8 cellular contexts compared by ENCODE assay signal in genomic region chr16:30377812-30378235, GRCh38. TPM values are rescaled to one million over a fixed set of nuclear protein-coding genes. Genes with fewer than 3 reads are reported as not detected.
DNase-seq lines count a peak whose midpoint lies in the region; ATAC-seq, FAIRE-seq and TF ChIP-seq lines count a peak whose summit lies in the region.

No MANE protein-coding gene starts in this region.

- peak; percentile 82 for DNase-seq in DMS153 (lab: John Stamatoyannopoulos, UW)
- DNase-seq in LNCaP clone FGC (ENCODE audit: low read depth) = peak; percentile 64
- DNase-seq in RWPE2 (ENCODE audit: low spot score) = peak; percentile 90
- peak; percentile 54 to 90 (median 73) for DNase-seq in activated naive CD4-positive, alpha-beta T cell (lab: John Stamatoyannopoulos, UW)
- DNase-seq in frontal cortex (ENCODE audit: low spot score in 2 of 2) = peak; percentile 85 to 87
- peak; percentile 85 for DNase-seq in neuronal stem cell (ENCODE audit: low spot score)

- no peak overlapping the region for H4K91ac ChIP-seq in neuronal stem cell (ENCODE audit: low read depth, low read length, poor library complexity)

- peak overlapping the region; percentile 39 for H2BK15ac ChIP-seq in neuronal stem cell (ENCODE audit: low read length)

- peak overlapping the region; percentile 99 for H3K18ac ChIP-seq in neuronal stem cell (ENCODE audit: low read length)

- WGBS in neuronal stem cell (ENCODE audit: extremely low coverage in 2 of 2, insufficient read length in 2 of 2, insufficient replicate concordance in 1 of 2), 2 donors = no CpG with 5 or more reads among the region's 39 CpGs

- H3K36me3 ChIP-seq in RWPE2 (ENCODE audit: low read depth) (no peaks in the 10 kb centered on the region), neuronal stem cell (replicated peaks in 1 of 2; ENCODE audit: control insufficient read depth in 2 of 2, insufficient read depth in 2 of 2, low read length in 2 of 2) (peaks cover 0 to 11% of the 10 kb centered on the region in 2 donors), subcutaneous abdominal adipose tissue (ENCODE audit: control insufficient read depth in 5 of 5, insufficient read depth in 5 of 5, low read length in 5 of 5) (no peaks in the 10 kb centered on the region)

- H3K4ac ChIP-seq in neuronal stem cell (ENCODE audit: low read length) = no peak overlapping the region

- H3K79me1 ChIP-seq in neuronal stem cell (ENCODE audit: low read depth, low read length) = peaks cover 5% of the 10 kb centered on the region

- no peak overlapping the region for H3K14ac ChIP-seq in neuronal stem cell (ENCODE audit: low read length)

- peak overlapping the region; percentile 90 for H2AK5ac ChIP-seq in neuronal stem cell (ENCODE audit: low read depth, low read length)

- peak overlapping the region; percentile 87 for H3K4me2 ChIP-seq in neuronal stem cell (ENCODE audit: insufficient read depth, low read length, poor library complexity, severe bottlenecking)

- no peak overlapping the region for H2BK12ac ChIP-seq in neuronal stem cell (ENCODE audit: low read length)

- H3K9me3 ChIP-seq in RWPE2 (ENCODE audit: severe bottlenecking) (no peaks in the 10 kb centered on the region), neuronal stem cell (replicated peaks in 1 of 2; ENCODE audit: control insufficient read depth in 2 of 2, insufficient read depth in 1 of 2, low read depth in 1 of 2, low read length in 2 of 2) (no peaks in the 10 kb centered on the region), subcutaneous abdominal adipose tissue (ENCODE audit: control insufficient read depth in 5 of 5, low read length in 5 of 5) (no peaks in the 10 kb centered on the region)

- H4K8ac ChIP-seq in neuronal stem cell (ENCODE audit: low read depth, low read length) = no peak overlapping the region

- H3K27ac ChIP-seq in RWPE2 (ENCODE audit: poor library complexity, severe bottlenecking) (peak overlapping the region; percentile 91), neuronal stem cell (replicated peaks; ENCODE audit: low read length) (peak overlapping the region; percentile 100), subcutaneous abdominal adipose tissue (ENCODE audit: low read depth, low read length) (peak overlapping the region; percentile 98)

- peak overlapping the region; percentile 96 for H3K23ac ChIP-seq in neuronal stem cell (ENCODE audit: low read depth, low read length, poor library complexity)

- peaks cover 4% of the 10 kb centered on the region for H3K4me1 ChIP-seq in RWPE2 (ENCODE audit: insufficient read depth, poor library complexity, severe bottlenecking)
- peaks cover 24 to 30% of the 10 kb centered on the region in 2 donors for H3K4me1 ChIP-seq in neuronal stem cell (ENCODE audit: control insufficient read depth in 2 of 2, insufficient read depth in 1 of 2, low read depth in 1 of 2, low read length in 2 of 2)
- peaks cover 0 to 24% (median 18%) of the 10 kb centered on the region in 5 donors for H3K4me1 ChIP-seq in subcutaneous abdominal adipose tissue (ENCODE audit: control insufficient read depth in 5 of 5, insufficient read depth in 5 of 5, low read length in 5 of 5)

- H2AFZ ChIP-seq in neuronal stem cell (ENCODE audit: low read length) = peak overlapping the region; percentile 83

- no peak for FAIRE-seq in frontal cortex (lab: Jason Lieb, UNC)

- H3K27me3 ChIP-seq in RWPE2 (ENCODE audit: insufficient read depth, poor library complexity, severe bottlenecking) (no peaks in the 10 kb centered on the region), neuronal stem cell (ENCODE audit: control insufficient read depth in 3 of 3, insufficient read depth in 3 of 3, low read depth in 1 of 3, low read length in 3 of 3) (no peaks in the 10 kb centered on the region), subcutaneous abdominal adipose tissue (ENCODE audit: control insufficient read depth in 5 of 5, insufficient read depth in 4 of 5, low read length in 5 of 5) (no peaks in the 10 kb centered on the region)

- TF ChIP-seq CTCF in LNCaP clone FGC (IDR thresholded peaks at IDR 0.05; ENCODE audit: control insufficient read depth, extremely low read depth, insufficient read depth) (no peak), RWPE2 (IDR thresholded peaks at IDR 0.05; ENCODE audit: poor library complexity, severe bottlenecking) (no peak)

- H2BK5ac ChIP-seq in neuronal stem cell (ENCODE audit: low read length) = peak overlapping the region; percentile 99

- peak overlapping the region; percentile 80 for H3K4me3 ChIP-seq in LNCaP clone FGC (ENCODE audit: low read depth, low read length)
- peak overlapping the region; percentile 59 for H3K4me3 ChIP-seq in RWPE2 (ENCODE audit: severe bottlenecking)
- H3K4me3 ChIP-seq in neuronal stem cell (ENCODE audit: low read length in 2 of 2) = peak overlapping the region; percentile 81
- H3K4me3 ChIP-seq in subcutaneous abdominal adipose tissue (ENCODE audit: low read depth in 1 of 5, low read length in 5 of 5) = peak overlapping the region; percentile 43 to 87 (median 66)

- ATAC-seq in GM21825 (IDR thresholded peaks at IDR 0.05; ENCODE audit: unreplicated experiment) (peak; percentile 21), RWPE2 (ENCODE audit: low read depth) (peak; percentile 43)

- H3K9ac ChIP-seq in neuronal stem cell (ENCODE audit: low read depth, low read length, poor library complexity) (peak overlapping the region; percentile 66), subcutaneous abdominal adipose tissue (ENCODE audit: low read length in 5 of 5) (peak overlapping the region in 4 of 5 donors; percentile 80 to 96 (median 88))

- H2BK120ac ChIP-seq in neuronal stem cell (ENCODE audit: low read depth, low read length) = no peak overlapping the region

RNA-seq across cellular contexts. Expression of gene MYL11, which starts 3.2 kb away (rescaled TPM):
- total RNA-seq in frontal cortex = not detected
- polyA plus RNA-seq in neuronal stem cell (2013, experiment 1 of 2) = 4.7 TPM
- polyA plus RNA-seq in neuronal stem cell (2013, experiment 2 of 2) = 4.6 TPM

RNA-seq across cellular contexts. Expression of gene SEPTIN1, which starts 4.5 kb away (rescaled TPM):
- total RNA-seq in frontal cortex = not detected
- polyA plus RNA-seq in neuronal stem cell (2013, experiment 1 of 2) = 3.9 TPM
- 3.4 TPM for polyA plus RNA-seq in neuronal stem cell (2013, experiment 2 of 2)

RNA-seq across cellular contexts. Expression of gene TBC1D10B, which starts 7.5 kb away (rescaled TPM):
- total RNA-seq in frontal cortex = 25.3 TPM
- 18.4 TPM for polyA plus RNA-seq in neuronal stem cell (2013, experiment 1 of 2)
- 16.8 TPM for polyA plus RNA-seq in neuronal stem cell (2013, experiment 2 of 2)

RNA-seq across cellular contexts. Expression of gene ZNF48, which starts 17.4 kb away (rescaled TPM):
- total RNA-seq in frontal cortex = 39.9 TPM
- 22.2 TPM for polyA plus RNA-seq in neuronal stem cell (2013, experiment 1 of 2)
- polyA plus RNA-seq in neuronal stem cell (2013, experiment 2 of 2) = 21.3 TPM

RNA-seq across cellular contexts. Expression of gene CD2BP2, which starts 22.7 kb away (rescaled TPM):
- 38.7 TPM for total RNA-seq in frontal cortex
- polyA plus RNA-seq in neuronal stem cell (2013, experiment 1 of 2) = 31.1 TPM
- 30.6 TPM for polyA plus RNA-seq in neuronal stem cell (2013, experiment 2 of 2)

Comparison
In these comparisons a context has a peak if more than half of its experiments do, and no peak if none do; other contexts are left out.
1. Peak in every context shown above with its lines: DNase-seq, ATAC-seq, H3K4me3 ChIP-seq and H3K27ac ChIP-seq.